ENCODE assay signal across 1 cellular context in the genomic region with DNA sequence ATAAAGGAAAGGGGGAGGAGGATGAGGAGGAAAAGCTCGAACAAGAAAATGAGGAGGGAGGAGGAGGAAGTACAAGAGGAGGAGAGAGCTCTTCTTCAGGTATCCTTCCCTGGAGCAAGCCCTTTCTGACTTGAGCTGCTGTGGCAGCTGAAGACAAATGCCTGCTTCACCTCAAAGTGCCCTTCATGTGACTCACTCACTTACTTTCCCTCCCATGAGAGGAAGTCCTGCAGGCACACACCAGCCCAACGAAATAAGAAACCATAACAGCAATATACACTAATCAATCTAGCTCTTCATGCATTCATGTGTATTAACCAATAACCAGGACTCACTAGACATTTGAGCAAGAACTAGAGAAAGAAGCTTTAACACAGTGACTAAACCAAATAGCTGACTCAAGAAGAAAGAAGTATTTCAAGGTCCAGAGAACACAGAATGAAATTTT.
TF ChIP-seq lines count a peak whose summit lies in the region.

No MANE protein-coding gene starts in this region.

TF ChIP-seq in GM12878, 131 proteins besides CTCF, POLR2A, EP300 and RAD21 (continued from another document and continues in another):
- TF ChIP-seq, protein P1, sequence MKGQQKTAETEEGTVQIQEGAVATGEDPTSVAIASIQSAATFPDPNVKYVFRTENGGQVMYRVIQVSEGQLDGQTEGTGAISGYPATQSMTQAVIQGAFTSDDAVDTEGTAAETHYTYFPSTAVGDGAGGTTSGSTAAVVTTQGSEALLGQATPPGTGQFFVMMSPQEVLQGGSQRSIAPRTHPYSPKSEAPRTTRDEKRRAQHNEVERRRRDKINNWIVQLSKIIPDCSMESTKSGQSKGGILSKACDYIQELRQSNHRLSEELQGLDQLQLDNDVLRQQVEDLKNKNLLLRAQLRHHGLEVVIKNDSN (IDR thresholded peaks at IDR 0.05; ENCODE audit: borderline replicate concordance, extremely low read length, insufficient read depth, low read depth, low read length): no peak
- TF ChIP-seq GATAD2B (conservative IDR thresholded peaks at IDR 0.05; ENCODE audit: low read depth): 0 out of 2 replicates have a peak, but pooled peaks have one; percentile 24
- no peak for TF ChIP-seq TCF7 (IDR thresholded peaks at IDR 0.05; ENCODE audit: borderline replicate concordance)
- no peak for TF ChIP-seq SRF (IDR thresholded peaks at IDR 0.05; ENCODE audit: low read depth in 2 of 2, low read length in 2 of 2)
- TF ChIP-seq GABPA (IDR thresholded peaks at IDR 0.05; ENCODE audit: low read depth): 0 out of 2 replicates have a peak, but pooled peaks have one; percentile 24
- no peak for TF ChIP-seq NR2C2 (IDR thresholded peaks at IDR 0.05; ENCODE audit: borderline replicate concordance, control insufficient read depth, insufficient read length, low read depth)
- TF ChIP-seq ESRRA (IDR thresholded peaks at IDR 0.05; ENCODE audit: low read length): peak; percentile 63; the same call in 1 of the 2 replicates
- peak; percentile 58; the same call in 1 of the 2 replicates for TF ChIP-seq ZBED1 (IDR thresholded peaks at IDR 0.05; ENCODE audit: borderline replicate concordance)
- no peak for TF ChIP-seq HCFC1 (IDR thresholded peaks at IDR 0.05; ENCODE audit: low read length)
- TF ChIP-seq ZNF24 (IDR thresholded peaks at IDR 0.05): peak; percentile 76; the same call in 1 of the 2 replicates
- peak; percentile 50; the same call in 1 of the 2 replicates for TF ChIP-seq BACH1 (IDR thresholded peaks at IDR 0.05; ENCODE audit: borderline replicate concordance)
- TF ChIP-seq BHLHE40 (IDR thresholded peaks at IDR 0.05; ENCODE audit: borderline replicate concordance in 1 of 2, low read depth in 2 of 2, low read length in 1 of 2): peak; percentile 75 to 82
- peak; percentile 92; the same call in 1 of the 2 replicates for TF ChIP-seq DPF2 (IDR thresholded peaks at IDR 0.05)
- no peak for TF ChIP-seq CBX3 (IDR thresholded peaks at IDR 0.05; ENCODE audit: borderline replicate concordance, low read depth)
- TF ChIP-seq ZNF384 (IDR thresholded peaks at IDR 0.05; ENCODE audit: borderline replicate concordance, low read depth, low read length): no peak
- 0 out of 2 replicates have a peak, but pooled peaks have one; percentile 55 for TF ChIP-seq CBX5 (IDR thresholded peaks at IDR 0.05; ENCODE audit: low read depth)
- TF ChIP-seq, protein P2, sequence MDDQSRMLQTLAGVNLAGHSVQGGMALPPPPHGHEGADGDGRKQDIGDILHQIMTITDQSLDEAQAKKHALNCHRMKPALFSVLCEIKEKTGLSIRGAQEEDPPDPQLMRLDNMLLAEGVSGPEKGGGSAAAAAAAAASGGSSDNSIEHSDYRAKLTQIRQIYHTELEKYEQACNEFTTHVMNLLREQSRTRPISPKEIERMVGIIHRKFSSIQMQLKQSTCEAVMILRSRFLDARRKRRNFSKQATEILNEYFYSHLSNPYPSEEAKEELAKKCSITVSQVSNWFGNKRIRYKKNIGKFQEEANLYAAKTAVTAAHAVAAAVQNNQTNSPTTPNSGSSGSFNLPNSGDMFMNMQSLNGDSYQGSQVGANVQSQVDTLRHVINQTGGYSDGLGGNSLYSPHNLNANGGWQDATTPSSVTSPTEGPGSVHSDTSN (IDR thresholded peaks at IDR 0.05; ENCODE audit: insufficient replicate concordance, low read depth, low read length): peak; percentile 67
- no peak for TF ChIP-seq TCF3 (IDR thresholded peaks at IDR 0.05; ENCODE audit: borderline replicate concordance, insufficient read depth, low read depth, low read length)
- TF ChIP-seq PAX5 (IDR thresholded peaks at IDR 0.05; ENCODE audit: borderline replicate concordance, low read depth, low read length): peak; percentile 49; the same call in 1 of the 2 replicates
- peak; percentile 39; the same call in 1 of the 2 replicates for TF ChIP-seq SMARCA5 (IDR thresholded peaks at IDR 0.05)
- TF ChIP-seq CBFB (IDR thresholded peaks at IDR 0.05; ENCODE audit: low read depth): no peak
- TF ChIP-seq, protein P3, sequence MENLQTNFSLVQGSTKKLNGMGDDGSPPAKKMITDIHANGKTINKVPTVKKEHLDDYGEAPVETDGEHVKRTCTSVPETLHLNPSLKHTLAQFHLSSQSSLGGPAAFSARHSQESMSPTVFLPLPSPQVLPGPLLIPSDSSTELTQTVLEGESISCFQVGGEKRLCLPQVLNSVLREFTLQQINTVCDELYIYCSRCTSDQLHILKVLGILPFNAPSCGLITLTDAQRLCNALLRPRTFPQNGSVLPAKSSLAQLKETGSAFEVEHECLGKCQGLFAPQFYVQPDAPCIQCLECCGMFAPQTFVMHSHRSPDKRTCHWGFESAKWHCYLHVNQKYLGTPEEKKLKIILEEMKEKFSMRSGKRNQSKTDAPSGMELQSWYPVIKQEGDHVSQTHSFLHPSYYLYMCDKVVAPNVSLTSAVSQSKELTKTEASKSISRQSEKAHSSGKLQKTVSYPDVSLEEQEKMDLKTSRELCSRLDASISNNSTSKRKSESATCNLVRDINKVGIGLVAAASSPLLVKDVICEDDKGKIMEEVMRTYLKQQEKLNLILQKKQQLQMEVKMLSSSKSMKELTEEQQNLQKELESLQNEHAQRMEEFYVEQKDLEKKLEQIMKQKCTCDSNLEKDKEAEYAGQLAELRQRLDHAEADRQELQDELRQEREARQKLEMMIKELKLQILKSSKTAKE (IDR thresholded peaks at IDR 0.05; ENCODE audit: low read depth, poor library complexity, severe bottlenecking): peak; percentile 94
- TF ChIP-seq IRF4 (IDR thresholded peaks at IDR 0.05; ENCODE audit: low read depth, low read length): peak; percentile 73; the same call in 1 of the 2 replicates
- TF ChIP-seq, protein P4, sequence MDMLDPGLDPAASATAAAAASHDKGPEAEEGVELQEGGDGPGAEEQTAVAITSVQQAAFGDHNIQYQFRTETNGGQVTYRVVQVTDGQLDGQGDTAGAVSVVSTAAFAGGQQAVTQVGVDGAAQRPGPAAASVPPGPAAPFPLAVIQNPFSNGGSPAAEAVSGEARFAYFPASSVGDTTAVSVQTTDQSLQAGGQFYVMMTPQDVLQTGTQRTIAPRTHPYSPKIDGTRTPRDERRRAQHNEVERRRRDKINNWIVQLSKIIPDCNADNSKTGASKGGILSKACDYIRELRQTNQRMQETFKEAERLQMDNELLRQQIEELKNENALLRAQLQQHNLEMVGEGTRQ (IDR thresholded peaks at IDR 0.05; ENCODE audit: borderline replicate concordance, low read depth, low read length): peak; percentile 29; the same call in 1 of the 2 replicates
- TF ChIP-seq, protein P5, sequence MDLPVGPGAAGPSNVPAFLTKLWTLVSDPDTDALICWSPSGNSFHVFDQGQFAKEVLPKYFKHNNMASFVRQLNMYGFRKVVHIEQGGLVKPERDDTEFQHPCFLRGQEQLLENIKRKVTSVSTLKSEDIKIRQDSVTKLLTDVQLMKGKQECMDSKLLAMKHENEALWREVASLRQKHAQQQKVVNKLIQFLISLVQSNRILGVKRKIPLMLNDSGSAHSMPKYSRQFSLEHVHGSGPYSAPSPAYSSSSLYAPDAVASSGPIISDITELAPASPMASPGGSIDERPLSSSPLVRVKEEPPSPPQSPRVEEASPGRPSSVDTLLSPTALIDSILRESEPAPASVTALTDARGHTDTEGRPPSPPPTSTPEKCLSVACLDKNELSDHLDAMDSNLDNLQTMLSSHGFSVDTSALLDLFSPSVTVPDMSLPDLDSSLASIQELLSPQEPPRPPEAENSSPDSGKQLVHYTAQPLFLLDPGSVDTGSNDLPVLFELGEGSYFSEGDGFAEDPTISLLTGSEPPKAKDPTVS (IDR thresholded peaks at IDR 0.05; ENCODE audit: low read depth, low read length): no peak
- no peak for TF ChIP-seq SMAD5 (IDR thresholded peaks at IDR 0.05; ENCODE audit: low read depth)
- no peak for TF ChIP-seq SP1 (IDR thresholded peaks at IDR 0.05; ENCODE audit: low read depth, low read length)
- TF ChIP-seq FOXM1 (IDR thresholded peaks at IDR 0.05; ENCODE audit: low read depth, low read length): peak; percentile 81; the same call in 1 of the 2 replicates
- no peak for TF ChIP-seq BRCA1 (IDR thresholded peaks at IDR 0.05; ENCODE audit: low read depth, low read length)
- TF ChIP-seq SIX5 (IDR thresholded peaks at IDR 0.05; ENCODE audit: low read depth, low read length, severe bottlenecking): no peak
- TF ChIP-seq, protein P6, sequence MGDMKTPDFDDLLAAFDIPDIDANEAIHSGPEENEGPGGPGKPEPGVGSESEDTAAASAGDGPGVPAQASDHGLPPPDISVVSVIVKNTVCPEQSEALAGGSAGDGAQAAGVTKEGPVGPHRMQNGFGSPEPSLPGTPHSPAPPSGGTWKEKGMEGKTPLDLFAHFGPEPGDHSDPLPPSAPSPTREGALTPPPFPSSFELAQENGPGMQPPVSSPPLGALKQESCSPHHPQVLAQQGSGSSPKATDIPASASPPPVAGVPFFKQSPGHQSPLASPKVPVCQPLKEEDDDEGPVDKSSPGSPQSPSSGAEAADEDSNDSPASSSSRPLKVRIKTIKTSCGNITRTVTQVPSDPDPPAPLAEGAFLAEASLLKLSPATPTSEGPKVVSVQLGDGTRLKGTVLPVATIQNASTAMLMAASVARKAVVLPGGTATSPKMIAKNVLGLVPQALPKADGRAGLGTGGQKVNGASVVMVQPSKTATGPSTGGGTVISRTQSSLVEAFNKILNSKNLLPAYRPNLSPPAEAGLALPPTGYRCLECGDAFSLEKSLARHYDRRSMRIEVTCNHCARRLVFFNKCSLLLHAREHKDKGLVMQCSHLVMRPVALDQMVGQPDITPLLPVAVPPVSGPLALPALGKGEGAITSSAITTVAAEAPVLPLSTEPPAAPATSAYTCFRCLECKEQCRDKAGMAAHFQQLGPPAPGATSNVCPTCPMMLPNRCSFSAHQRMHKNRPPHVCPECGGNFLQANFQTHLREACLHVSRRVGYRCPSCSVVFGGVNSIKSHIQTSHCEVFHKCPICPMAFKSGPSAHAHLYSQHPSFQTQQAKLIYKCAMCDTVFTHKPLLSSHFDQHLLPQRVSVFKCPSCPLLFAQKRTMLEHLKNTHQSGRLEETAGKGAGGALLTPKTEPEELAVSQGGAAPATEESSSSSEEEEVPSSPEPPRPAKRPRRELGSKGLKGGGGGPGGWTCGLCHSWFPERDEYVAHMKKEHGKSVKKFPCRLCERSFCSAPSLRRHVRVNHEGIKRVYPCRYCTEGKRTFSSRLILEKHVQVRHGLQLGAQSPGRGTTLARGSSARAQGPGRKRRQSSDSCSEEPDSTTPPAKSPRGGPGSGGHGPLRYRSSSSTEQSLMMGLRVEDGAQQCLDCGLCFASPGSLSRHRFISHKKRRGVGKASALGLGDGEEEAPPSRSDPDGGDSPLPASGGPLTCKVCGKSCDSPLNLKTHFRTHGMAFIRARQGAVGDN (IDR thresholded peaks at IDR 0.05): 0 out of 2 replicates have a peak, but pooled peaks have one; percentile 17
- peak; percentile 69; the same call in 1 of the 2 replicates for TF ChIP-seq ZNF217 (IDR thresholded peaks at IDR 0.05)
- no peak for TF ChIP-seq TAF1 (IDR thresholded peaks at IDR 0.05; ENCODE audit: borderline replicate concordance, low read depth, low read length)
- TF ChIP-seq RAD51 (IDR thresholded peaks at IDR 0.05): peak; percentile 71
- no peak; the same call in 1 of the 2 replicates for TF ChIP-seq NR2F1 (conservative IDR thresholded peaks at IDR 0.05)
- TF ChIP-seq POU2F2 (IDR thresholded peaks at IDR 0.05; ENCODE audit: borderline replicate concordance, low read depth, low read length): 0 out of 3 replicates have a peak, but pooled peaks have one; percentile 28
- TF ChIP-seq, protein P7, sequence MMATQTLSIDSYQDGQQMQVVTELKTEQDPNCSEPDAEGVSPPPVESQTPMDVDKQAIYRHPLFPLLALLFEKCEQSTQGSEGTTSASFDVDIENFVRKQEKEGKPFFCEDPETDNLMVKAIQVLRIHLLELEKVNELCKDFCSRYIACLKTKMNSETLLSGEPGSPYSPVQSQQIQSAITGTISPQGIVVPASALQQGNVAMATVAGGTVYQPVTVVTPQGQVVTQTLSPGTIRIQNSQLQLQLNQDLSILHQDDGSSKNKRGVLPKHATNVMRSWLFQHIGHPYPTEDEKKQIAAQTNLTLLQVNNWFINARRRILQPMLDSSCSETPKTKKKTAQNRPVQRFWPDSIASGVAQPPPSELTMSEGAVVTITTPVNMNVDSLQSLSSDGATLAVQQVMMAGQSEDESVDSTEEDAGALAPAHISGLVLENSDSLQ (IDR thresholded peaks at IDR 0.05): peak; percentile 75
- peak; percentile 96 for TF ChIP-seq JUNB (IDR thresholded peaks at IDR 0.05)
- TF ChIP-seq, protein P8, sequence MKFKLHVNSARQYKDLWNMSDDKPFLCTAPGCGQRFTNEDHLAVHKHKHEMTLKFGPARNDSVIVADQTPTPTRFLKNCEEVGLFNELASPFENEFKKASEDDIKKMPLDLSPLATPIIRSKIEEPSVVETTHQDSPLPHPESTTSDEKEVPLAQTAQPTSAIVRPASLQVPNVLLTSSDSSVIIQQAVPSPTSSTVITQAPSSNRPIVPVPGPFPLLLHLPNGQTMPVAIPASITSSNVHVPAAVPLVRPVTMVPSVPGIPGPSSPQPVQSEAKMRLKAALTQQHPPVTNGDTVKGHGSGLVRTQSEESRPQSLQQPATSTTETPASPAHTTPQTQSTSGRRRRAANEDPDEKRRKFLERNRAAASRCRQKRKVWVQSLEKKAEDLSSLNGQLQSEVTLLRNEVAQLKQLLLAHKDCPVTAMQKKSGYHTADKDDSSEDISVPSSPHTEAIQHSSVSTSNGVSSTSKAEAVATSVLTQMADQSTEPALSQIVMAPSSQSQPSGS (IDR thresholded peaks at IDR 0.05; ENCODE audit: low read length): peak; percentile 81
- TF ChIP-seq POLR2AphosphoS5 (IDR thresholded peaks at IDR 0.05; ENCODE audit: low read length): 0 out of 2 replicates have a peak, but pooled peaks have one; percentile 41
- peak; percentile 69; the same call in 1 of the 2 replicates for TF ChIP-seq HDGF (IDR thresholded peaks at IDR 0.05)
- 0 out of 2 replicates have a peak, but pooled peaks have one; percentile 41 for TF ChIP-seq CREM (IDR thresholded peaks at IDR 0.05; ENCODE audit: low read depth)
